In the genomic region with DNA sequence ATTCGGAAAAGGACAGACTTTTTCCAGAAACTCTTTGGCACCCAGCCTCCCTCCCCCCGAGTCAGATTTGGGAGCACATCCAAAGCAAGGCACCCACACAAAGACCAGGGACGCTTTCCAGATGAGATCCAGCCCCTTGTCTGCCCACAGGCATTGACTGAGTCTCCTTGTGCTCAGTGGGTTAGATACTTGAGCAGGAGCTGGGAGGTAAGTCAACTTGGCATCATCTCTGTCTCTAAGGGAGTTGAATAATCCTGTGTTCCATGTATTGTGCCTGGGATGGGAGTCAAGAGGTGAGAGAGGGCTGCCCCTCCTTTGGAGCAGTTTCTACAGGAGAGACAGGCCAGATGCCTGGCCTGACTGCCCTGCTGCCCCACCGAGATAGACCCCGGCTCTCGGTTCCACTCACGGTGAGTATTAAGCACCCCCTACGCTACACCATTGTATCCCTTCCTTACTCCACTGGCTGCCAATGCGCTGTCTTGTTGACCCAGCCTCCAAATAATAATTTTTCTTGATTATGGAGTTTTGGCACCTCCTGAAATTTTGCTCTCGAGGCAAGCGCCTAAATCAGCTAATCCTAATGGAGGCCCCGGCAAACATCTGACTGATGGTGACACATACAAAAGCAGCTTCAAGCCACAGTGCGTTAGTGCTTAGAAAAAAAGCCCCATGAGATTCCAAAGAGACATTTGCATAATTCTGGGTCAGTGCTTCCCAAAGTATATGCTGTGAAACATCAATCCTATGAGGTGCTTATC, we compare ENCODE assay signal across 15 cellular contexts. TPM values are rescaled to one million over a fixed set of nuclear protein-coding genes. Genes with fewer than 3 reads are reported as not detected.
DNase-seq lines count a peak whose midpoint lies in the region; ATAC-seq and TF ChIP-seq lines count a peak whose summit lies in the region.
"Had no signal": no experiment of that assay in that cellular context is flagged by ENCODE, and none has a peak within 500 bp of the region (broad histone marks: within the 10 kb centered on the region; RNA-seq: fewer than 3 reads in every experiment).

No MANE protein-coding gene starts in this region.

- ATAC-seq in Right ventricle myocardium superior (ENCODE audit: poor library complexity): peak; percentile 53
- ATAC-seq in aorta (ENCODE audit: low FRiP score): peak; percentile 69
- ATAC-seq: A549 had no signal

- WGBS in ovary, 3 donors: 41 to 62% (median 55%) methylated on average over 13 of the region's 13 CpGs
- 66 to 67% methylated on average over 13 of the region's 13 CpGs for WGBS in aorta, 2 donors

- no peak overlapping the region for H3K4me3 ChIP-seq in breast epithelium
- H3K4me3 ChIP-seq in ovary: no peak overlapping the region
- no peak overlapping the region for H3K4me3 ChIP-seq in aorta (ENCODE audit: low read length in 2 of 2)
- H3K4me3 ChIP-seq: A549 had no signal

- H3K27ac ChIP-seq in breast epithelium (peak overlapping the region; percentile 37 to 80), ovary (no peak overlapping the region), aorta (ENCODE audit: low read depth in 1 of 2, low read length in 2 of 2) (no peak overlapping the region)

- no peak overlapping the region for H3K4me3 Mint-ChIP-seq in MCF 10A (ENCODE audit: unreplicated experiment)
- H3K4me3 Mint-ChIP-seq: activated naive CD8-positive, alpha-beta T cell treated with anti-CD3 and anti-CD28 coated beads, Interleukin-2, amount 10 ng/mL, durations not matched to agents 7 days and 5 days had no signal

- H3K36me3 Mint-ChIP-seq in MCF 10A (ENCODE audit: insufficient read depth, unreplicated experiment): no peaks in the 10 kb centered on the region
- H3K36me3 Mint-ChIP-seq: activated naive CD8-positive, alpha-beta T cell treated with anti-CD3 and anti-CD28 coated beads, Interleukin-2, amount 10 ng/mL, durations not matched to agents 7 days and 5 days had no signal

- BruUV-seq in MCF 10A (replicated peaks; lab: Mats Ljungman, UMichigan): no TSS peak

- POLR2A ChIA-PET in MCF 10A (lab: Yijun Ruan, JAX): interaction anchor here (0.8 to 1.1 kb wide), 2 partner anchors 8 to 29 kb away, joined by 3 to 4 read pairs; a partner anchor contains a TSS

- H3K27ac Mint-ChIP-seq in MCF 10A (ENCODE audit: low read depth, unreplicated experiment): no peak overlapping the region
- H3K27ac Mint-ChIP-seq: activated naive CD8-positive, alpha-beta T cell treated with anti-CD3 and anti-CD28 coated beads, Interleukin-2, amount 10 ng/mL, durations not matched to agents 7 days and 5 days had no signal

- peaks cover 0 to 4% of the 10 kb centered on the region in 2 donors for H3K9me3 ChIP-seq in breast epithelium
- no peaks in the 10 kb centered on the region for H3K9me3 ChIP-seq in ovary
- H3K9me3 ChIP-seq in aorta (ENCODE audit: control insufficient read depth, low read length): no peaks in the 10 kb centered on the region

- no peak for TF ChIP-seq EP300 in ovary (IDR thresholded peaks at IDR 0.05)

- peaks cover 0 to 4% of the 10 kb centered on the region in 2 donors for H3K4me1 ChIP-seq in breast epithelium
- peaks cover 13% of the 10 kb centered on the region for H3K4me1 ChIP-seq in ovary (ENCODE audit: insufficient read depth)
- H3K4me1 ChIP-seq in aorta (ENCODE audit: control insufficient read depth in 1 of 2, insufficient read depth in 2 of 2, low read length in 2 of 2): no peaks in the 10 kb centered on the region

- intact Hi-C loops in breast epithelium (cut with DNase I; ENCODE audit: low total_unique reads) (no loop called here), MCF 10A (cut with micrococcal nuclease) (no loop called here), Right ventricle myocardium superior (cut with DNase I) (no loop called here), ovary (cut with DNase I) (no loop called here), aorta (cut with DNase I) (no loop called here)

- TF ChIP-seq POLR2A in breast epithelium (IDR thresholded peaks at IDR 0.05): no peak
- TF ChIP-seq POLR2A in ovary (IDR thresholded peaks at IDR 0.05): no peak

- no peaks in the 10 kb centered on the region for H3K9me3 Mint-ChIP-seq in MCF 10A (ENCODE audit: unreplicated experiment)

- TF ChIP-seq CTCF in breast epithelium (IDR thresholded peaks at IDR 0.05): no peak
- TF ChIP-seq CTCF in MCF 10A (IDR thresholded peaks at IDR 0.05; ENCODE audit: unreplicated experiment): no peak
- no peak for TF ChIP-seq CTCF in ovary (IDR thresholded peaks at IDR 0.05)

- CTCF ChIA-PET in MCF 10A (lab: Yijun Ruan, JAX): interaction anchor here (0.7 to 1.1 kb wide), 2 partner anchors 14 to 25 kb away, joined by 5 read pairs; no protein-coding TSS in a partner anchor

- H3K36me3 ChIP-seq in breast epithelium (no peaks in the 10 kb centered on the region), ovary (no peaks in the 10 kb centered on the region), aorta (ENCODE audit: control insufficient read depth in 1 of 2, insufficient read depth in 2 of 2, low read length in 1 of 2) (no peaks in the 10 kb centered on the region)

- H3K27me3 ChIP-seq in breast epithelium (no peaks in the 10 kb centered on the region), ovary (no peaks in the 10 kb centered on the region), aorta (ENCODE audit: control insufficient read depth in 1 of 2, insufficient read depth in 2 of 2, low read length in 1 of 2) (no peaks in the 10 kb centered on the region)

- H3K27me3 Mint-ChIP-seq in MCF 10A (ENCODE audit: insufficient read depth, unreplicated experiment): no peaks in the 10 kb centered on the region

- DNase-seq in breast epithelium (ENCODE audit: low spot score in 2 of 2) (peak in 1 of 2 donors; percentile 44), MCF 10A (ENCODE audit: unreplicated experiment) (no peak), Right ventricle myocardium superior (no peak), ovary (peak in 4 of 5 donors; percentile 38 to 66 (median 50)), aorta (no peak), RKO (ENCODE audit: low spot score) (no peak), GM19240 (ENCODE audit: insufficient read length, low spot score) (no peak), NCI-H2081 (lab: John Stamatoyannopoulos, UW) (no peak)
- DNase-seq: activated CD8-positive, alpha-beta memory T cell treated with anti-CD3 and anti-CD28 coated beads, Interleukin-2, amount 50 U/mL, for 4 hours; activated naive CD8-positive, alpha-beta T cell treated with anti-CD3 and anti-CD28 coated beads, Interleukin-2, amount 10 ng/mL, durations not matched to agents 7 days and 5 days; DMS 273 treated with DMSO at 0.1 percent for 48 hours; mesendoderm; NCI-H1417 treated with DMSO at 0.1 percent for 48 hours; SIG-M5 had no signal

- H3K4me1 Mint-ChIP-seq in MCF 10A (ENCODE audit: insufficient read depth, unreplicated experiment): peaks cover 6% of the 10 kb centered on the region

RNA-seq across cellular contexts. Expression of a gene that starts 29.6 kb away (rescaled TPM):
- total RNA-seq in breast epithelium (10 to 100 TPM in 1 of 3 donors, 1 to 10 TPM in 2; 4.3 to 12.3 (median 6.9) TPM), MCF 10A (2022) (5.3 and 9.2 TPM in 2 replicates), Right ventricle myocardium superior (12.2 TPM), ovary (10 to 100 TPM in 6 of 7 donors, 1 to 10 TPM in 1; 4.1 to 19.8 (median 13.0) TPM), aorta (10 to 100 TPM; 10.6 to 19.7 TPM)
- polyA plus RNA-seq in ovary (1 to 10 TPM; 2.4 to 7.0 TPM), aorta (1 to 10 TPM; 5.9 to 6.0 TPM)

Comparison
In these comparisons a context has a peak if more than half of its experiments do, and no peak if none do; other contexts are left out.
1. DNase-seq: peak in ovary (4 of 5); none in MCF 10A (single experiment), Right ventricle myocardium superior (single experiment), aorta (0 of 2), RKO (single experiment), GM19240 (single experiment) and NCI-H2081 (0 of 2).
2. H3K27ac ChIP-seq: peak in breast epithelium (2 of 2); none in ovary (0 of 2) and aorta (0 of 2).